1 cellular context compared by ENCODE assay signal in genomic region chr13:28037399-28037798, GRCh38.
TF ChIP-seq lines count a peak whose summit lies in the region.

No MANE protein-coding gene starts in this region.

TF ChIP-seq in GM12878, 131 proteins besides CTCF, POLR2A, EP300 and RAD21 (continued from another document):
- TF ChIP-seq IRF5 (IDR thresholded peaks at IDR 0.05; ENCODE audit: borderline replicate concordance) = no peak
- no peak for TF ChIP-seq EGR1 (IDR thresholded peaks at IDR 0.05; ENCODE audit: borderline replicate concordance in 1 of 2, low read depth in 2 of 2, low read length in 2 of 2)
- no peak for TF ChIP-seq SREBF2 (IDR thresholded peaks at IDR 0.05; ENCODE audit: low read length)
- TF ChIP-seq ZBTB11 (CRISPR knock-in tag; IDR thresholded peaks at IDR 0.05) = no peak
- TF ChIP-seq SMAD5 (IDR thresholded peaks at IDR 0.05; ENCODE audit: low read depth) = no peak
